ENCODE assay signal across 2 cellular contexts in genomic region chr13:41416276-41416675, GRCh38.
TF ChIP-seq lines count a peak whose summit lies in the region.

No MANE protein-coding gene starts in this region.

TF ChIP-seq in IMR-90, 13 proteins besides CTCF, POLR2A, EP300 and RAD21:
- TF ChIP-seq SMC3 (IDR thresholded peaks at IDR 0.05; ENCODE audit: low read depth, low read length) (no peak), ELK1 (IDR thresholded peaks at IDR 0.05; ENCODE audit: borderline replicate concordance, low read depth, low read length) (no peak), CEBPB (IDR thresholded peaks at IDR 0.05; ENCODE audit: low read depth, low read length) (no peak), NFE2L2 (IDR thresholded peaks at IDR 0.05; ENCODE audit: low read depth, low read length) (no peak), BHLHE40 (IDR thresholded peaks at IDR 0.05; ENCODE audit: low read depth, low read length) (no peak), MAZ (IDR thresholded peaks at IDR 0.05; ENCODE audit: borderline replicate concordance, low read depth, low read length) (no peak), CHD1 (IDR thresholded peaks at IDR 0.05; ENCODE audit: low read depth, low read length) (no peak), RFX5 (IDR thresholded peaks at IDR 0.05; ENCODE audit: low read depth, low read length) (no peak), FOS (IDR thresholded peaks at IDR 0.05; ENCODE audit: low read depth, low read length) (no peak), RCOR1 (IDR thresholded peaks at IDR 0.05; ENCODE audit: insufficient replicate concordance, low read length) (no peak), USF2 (IDR thresholded peaks at IDR 0.05; ENCODE audit: low read depth, low read length) (no peak), MXI1 (IDR thresholded peaks at IDR 0.05; ENCODE audit: borderline replicate concordance, low read depth, low read length) (no peak)

TF ChIP-seq in GM23338, 12 proteins besides CTCF, POLR2A, EP300 and RAD21:
- TF ChIP-seq POLR2AphosphoS5 (IDR thresholded peaks at IDR 0.05; ENCODE audit: low read depth) (no peak), ZNF462 (CRISPR knock-in tag; IDR thresholded peaks at IDR 0.05) (no peak), STAT1 (IDR thresholded peaks at IDR 0.05; ENCODE audit: unreplicated experiment) (no peak), NANOG (IDR thresholded peaks at IDR 0.05; ENCODE audit: borderline replicate concordance) (no peak), ETS1 (IDR thresholded peaks at IDR 0.05) (no peak), REST (IDR thresholded peaks at IDR 0.05; ENCODE audit: unreplicated experiment) (no peak), CREB1 (CRISPR knock-in tag; IDR thresholded peaks at IDR 0.05; ENCODE audit: low read depth) (no peak), JUNB (IDR thresholded peaks at IDR 0.05; ENCODE audit: unreplicated experiment) (no peak), EZH2phosphoT487 (IDR thresholded peaks at IDR 0.05; ENCODE audit: unreplicated experiment) (no peak), ZNF114 (CRISPR knock-in tag; IDR thresholded peaks at IDR 0.05) (no peak), ZNF331 (CRISPR knock-in tag; IDR thresholded peaks at IDR 0.05; ENCODE audit: low read depth) (no peak), EZH2 (IDR thresholded peaks at IDR 0.05; ENCODE audit: low read depth, unreplicated experiment) (no peak)
TF ChIP-seq in GM23338: peak in this region for 0.
